In the genomic region with DNA sequence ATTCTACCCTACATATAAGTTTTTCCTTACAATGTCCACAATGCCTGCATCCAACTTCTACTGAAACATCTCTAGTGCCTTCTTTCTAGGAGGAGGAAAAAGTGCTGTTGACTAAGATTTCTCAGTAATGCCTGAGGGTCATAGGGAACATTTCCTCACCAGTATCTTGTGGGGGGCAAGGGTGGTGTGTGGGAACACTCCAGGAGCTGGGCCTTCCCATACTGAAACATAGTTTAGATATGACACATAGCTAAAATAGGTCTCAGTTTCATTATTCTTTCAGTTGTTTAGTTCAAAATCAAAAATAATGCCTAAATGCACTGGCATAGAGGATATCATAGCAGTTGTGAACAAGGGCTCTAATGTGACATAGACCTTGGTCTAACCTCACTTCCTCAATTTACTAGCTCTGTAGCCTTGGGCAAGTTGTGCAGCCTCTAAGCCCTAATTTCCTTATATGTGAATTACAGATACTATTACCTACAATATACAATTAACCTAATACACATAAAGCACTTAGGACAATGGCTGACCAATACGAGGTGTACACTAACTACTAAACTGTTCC, we compare ENCODE assay signal across 18 cellular contexts.
DNase-seq lines count a peak whose midpoint lies in the region; ATAC-seq, FAIRE-seq and TF ChIP-seq lines count a peak whose summit lies in the region.
"Had no signal": no experiment of that assay in that cellular context is flagged by ENCODE, and none has a peak within 500 bp of the region (broad histone marks: within the 10 kb centered on the region; RNA-seq: fewer than 3 reads in every experiment).

No MANE protein-coding gene starts in this region.

- no peak overlapping the region for H3K4me3 ChIP-seq in K562
- H3K4me3 ChIP-seq: lower lobe of right lung, SK-N-MC, skin epidermis had no signal

- H3K9me3 ChIP-seq in K562 (replicated peaks; ENCODE audit: control insufficient read depth, insufficient read depth, low read depth, low read length) = no peaks in the 10 kb centered on the region
- H3K9me3 ChIP-seq: BE2C, lower lobe of right lung had no signal

- no peaks in the 10 kb centered on the region for H3K9me1 ChIP-seq in K562 (ENCODE audit: control insufficient read depth, insufficient read depth, low read length)

- intact Hi-C loops in K562 (cut with micrococcal nuclease) = no loop called here

- H3K79me2 ChIP-seq in K562 (ENCODE audit: control insufficient read depth, insufficient read depth, low read length) = no peaks in the 10 kb centered on the region

- no TSS peak for BruUV-seq in K562 (replicated peaks; lab: Mats Ljungman, UMichigan)

- no peak for TF ChIP-seq EP300 in K562 (IDR thresholded peaks at IDR 0.05; ENCODE audit: low read length)

- H4K20me1 ChIP-seq in K562 (replicated peaks; ENCODE audit: control insufficient read depth, insufficient read depth, low read length) = no peaks in the 10 kb centered on the region

- TF ChIP-seq POLR2A in K562 (conservative IDR thresholded peaks at IDR 0.05) = no peak

- CTCF ChIA-PET in K562 (lab: Yijun Ruan, JAX; ENCODE audit: low intra/inter-chr PET ratio) = no interaction called here

- TF ChIP-seq CTCF in K562 (IDR thresholded peaks at IDR 0.05 in 2 of 3, conservative IDR thresholded peaks at IDR 0.05 in 1 of 3; ENCODE audit: insufficient read depth in 2 of 3, low read depth in 1 of 3, low read length in 3 of 3) (no peak), GM10266 (IDR thresholded peaks at IDR 0.05; ENCODE audit: control insufficient read depth, insufficient read depth, low read depth, missing control alignments) (no peak), glutamatergic neuron (IDR thresholded peaks at IDR 0.05; ENCODE audit: partially characterized antibody, unreplicated experiment) (no peak)

- no peak overlapping the region for H3K27ac Mint-ChIP-seq in glutamatergic neuron (ENCODE audit: unreplicated experiment)
- H3K27ac Mint-ChIP-seq: activated naive CD4-positive, alpha-beta T cell treated with anti-CD3 and anti-CD28 coated beads, Interleukin-2, amount 10 ng/mL, durations not matched to agents 7 days and 5 days had no signal

- no peak overlapping the region for H3K9ac ChIP-seq in K562 (ENCODE audit: insufficient read depth in 1 of 2, low read depth in 2 of 2, low read length in 2 of 2)

- peaks cover 2% of the 10 kb centered on the region for H3K27me3 Mint-ChIP-seq in glutamatergic neuron (ENCODE audit: unreplicated experiment)
- H3K27me3 Mint-ChIP-seq: activated naive CD4-positive, alpha-beta T cell treated with anti-CD3 and anti-CD28 coated beads, Interleukin-2, amount 10 ng/mL, durations not matched to agents 7 days and 5 days had no signal

- no peaks in the 10 kb centered on the region for H3K36me3 ChIP-seq in K562 (ENCODE audit: control insufficient read depth, insufficient read depth, low read length)
- H3K36me3 ChIP-seq: BE2C, lower lobe of right lung had no signal

- TF ChIP-seq RAD21 in K562 (CRISPR knock-in tag; conservative IDR thresholded peaks at IDR 0.05 in 1 of 2, IDR thresholded peaks at IDR 0.05 in 1 of 2) = no peak

- H2AFZ ChIP-seq in K562 (ENCODE audit: low read depth, low read length) = no peak overlapping the region

- DNase-seq in K562 (ENCODE audit: extremely low read depth in 1 of 4, low spot score in 3 of 4) (no peak), superior temporal gyrus (ENCODE audit: extremely low spot score) (no peak), GM10266 (ENCODE audit: extremely low spot score) (no peak), glutamatergic neuron (no peak)
- DNase-seq in stimulated activated CD4-positive, alpha-beta T cell treated with anti-CD3 and anti-CD28 coated beads, Interleukin-15, amount 100 ng/mL, for 24 hours = no peak
- DNase-seq: activated naive CD4-positive, alpha-beta T cell treated with anti-CD3 and anti-CD28 coated beads, Interleukin-2, amount 10 ng/mL, durations not matched to agents 7 days and 5 days; BE2C; DMS79; hippocampal formation; lower lobe of right lung; NCI-H146; NCI-H82 had no signal

- H3K9me3 Mint-ChIP-seq in glutamatergic neuron (ENCODE audit: unreplicated experiment) = peaks cover 2% of the 10 kb centered on the region
- H3K9me3 Mint-ChIP-seq: activated naive CD4-positive, alpha-beta T cell treated with anti-CD3 and anti-CD28 coated beads, Interleukin-2, amount 10 ng/mL, durations not matched to agents 7 days and 5 days had no signal

- 0% methylated on average over 1 of the region's 1 CpG for WGBS in K562 (ENCODE audit: insufficient coverage, low coverage, missing lambda C conversion rate)

- H3K4me1 Mint-ChIP-seq in glutamatergic neuron (ENCODE audit: low read depth, unreplicated experiment) = peaks cover 5% of the 10 kb centered on the region
- H3K4me1 Mint-ChIP-seq: activated naive CD4-positive, alpha-beta T cell treated with anti-CD3 and anti-CD28 coated beads, Interleukin-2, amount 10 ng/mL, durations not matched to agents 7 days and 5 days had no signal

- no peaks in the 10 kb centered on the region for H3K36me3 Mint-ChIP-seq in glutamatergic neuron (ENCODE audit: unreplicated experiment)
- H3K36me3 Mint-ChIP-seq: activated naive CD4-positive, alpha-beta T cell treated with anti-CD3 and anti-CD28 coated beads, Interleukin-2, amount 10 ng/mL, durations not matched to agents 7 days and 5 days had no signal

- H3K4me2 ChIP-seq in K562 (ENCODE audit: insufficient read depth, low read length) = no peak overlapping the region

- no peak for FAIRE-seq in K562 (lab: Jason Lieb, UNC)

- H3K27ac ChIP-seq in K562 (ENCODE audit: extremely low read depth, low read depth, low read length) = no peak overlapping the region
- H3K27ac ChIP-seq: lower lobe of right lung, SK-N-MC, skin epidermis, VCaP had no signal

- in situ Hi-C loops in K562 (cut with MboI) = no loop called here

- H3K4me1 ChIP-seq in K562 (replicated peaks in 1 of 2; ENCODE audit: control insufficient read depth in 2 of 2, insufficient read depth in 2 of 2, low read length in 2 of 2) = no peaks in the 10 kb centered on the region
- H3K4me1 ChIP-seq: BE2C, lower lobe of right lung had no signal

- no peaks in the 10 kb centered on the region for H3K27me3 ChIP-seq in K562 (ENCODE audit: control insufficient read depth in 2 of 2, insufficient read depth in 2 of 2, low read length in 2 of 2)

- POLR2A ChIA-PET in K562 (lab: Yijun Ruan, JAX) = no interaction called here

- ATAC-seq in GM18511 (IDR thresholded peaks at IDR 0.05; ENCODE audit: unreplicated experiment) (peak; percentile 58), GM21737 (IDR thresholded peaks at IDR 0.05; ENCODE audit: unreplicated experiment) (peak; percentile 56), HG03520 (IDR thresholded peaks at IDR 0.05; ENCODE audit: unreplicated experiment) (peak; percentile 51), K562 (no peak)
- ATAC-seq: lower lobe of right lung had no signal

- H3K4me3 Mint-ChIP-seq in glutamatergic neuron (ENCODE audit: unreplicated experiment) = no peak overlapping the region
- H3K4me3 Mint-ChIP-seq: activated naive CD4-positive, alpha-beta T cell treated with anti-CD3 and anti-CD28 coated beads, Interleukin-2, amount 10 ng/mL, durations not matched to agents 7 days and 5 days had no signal

TF ChIP-seq in K562, 482 proteins besides CTCF, POLR2A, EP300 and RAD21:
- peak; percentile 10; the same call in 1 of the 2 replicates for TF ChIP-seq SPI1 (IDR thresholded peaks at IDR 0.05; ENCODE audit: borderline replicate concordance, low read depth, low read length)
- TF ChIP-seq, protein P1, sequence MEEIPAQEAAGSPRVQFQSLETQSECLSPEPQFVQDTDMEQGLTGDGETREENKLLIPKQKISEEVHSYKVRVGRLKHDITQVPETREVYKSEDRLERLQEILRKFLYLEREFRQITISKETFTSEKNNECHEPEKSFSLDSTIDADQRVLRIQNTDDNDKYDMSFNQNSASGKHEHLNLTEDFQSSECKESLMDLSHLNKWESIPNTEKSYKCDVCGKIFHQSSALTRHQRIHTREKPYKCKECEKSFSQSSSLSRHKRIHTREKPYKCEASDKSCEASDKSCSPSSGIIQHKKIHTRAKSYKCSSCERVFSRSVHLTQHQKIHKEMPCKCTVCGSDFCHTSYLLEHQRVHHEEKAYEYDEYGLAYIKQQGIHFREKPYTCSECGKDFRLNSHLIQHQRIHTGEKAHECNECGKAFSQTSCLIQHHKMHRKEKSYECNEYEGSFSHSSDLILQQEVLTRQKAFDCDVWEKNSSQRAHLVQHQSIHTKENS (CRISPR knock-in tag; IDR thresholded peaks at IDR 0.05) = no peak
